17 cellular contexts compared by ENCODE assay signal in genomic region chr1:230922620-230923019, GRCh38. TPM values are rescaled to one million over a fixed set of nuclear protein-coding genes. Genes with fewer than 3 reads are reported as not detected.
DNase-seq lines count a peak whose midpoint lies in the region; ATAC-seq and TF ChIP-seq lines count a peak whose summit lies in the region.
"Had no signal": no experiment of that assay in that cellular context is flagged by ENCODE, and none has a peak within 500 bp of the region (broad histone marks: within the 10 kb centered on the region; RNA-seq: fewer than 3 reads in every experiment).

No MANE protein-coding gene starts in this region.

- no peaks in the 10 kb centered on the region for H3K79me2 ChIP-seq in Karpas-422 (ENCODE audit: low read length)

- peak; percentile 42 for TF ChIP-seq CTCF in brain microvascular endothelial cell (IDR thresholded peaks at IDR 0.05; ENCODE audit: low read depth, low read length, missing control alignments)

- no peaks in the 10 kb centered on the region for H4K20me1 ChIP-seq in Karpas-422 (ENCODE audit: insufficient read depth, low read depth, low read length)

- H3K27ac ChIP-seq in Karpas-422 (ENCODE audit: low read length) (no peak overlapping the region), brain microvascular endothelial cell (no peak overlapping the region)
- peak overlapping the region; percentile 3 for H3K27ac ChIP-seq in naive thymus-derived CD4-positive, alpha-beta T cell (ENCODE audit: low read depth, low read length)
- H3K27ac ChIP-seq: 22Rv1, GM23248 had no signal

- no peak for ATAC-seq in naive thymus-derived CD4-positive, alpha-beta T cell
- no peak for ATAC-seq in HG02678 (IDR thresholded peaks at IDR 0.05; ENCODE audit: unreplicated experiment)
- ATAC-seq: sciatic nerve had no signal

- no peak overlapping the region for H3K4me3 ChIP-seq in Karpas-422 (ENCODE audit: low read length)
- no peak overlapping the region for H3K4me3 ChIP-seq in brain microvascular endothelial cell (ENCODE audit: low read depth, low read length)
- no peak overlapping the region for H3K4me3 ChIP-seq in naive thymus-derived CD4-positive, alpha-beta T cell (ENCODE audit: low read length)
- H3K4me3 ChIP-seq: dorsolateral prefrontal cortex, GM23248 had no signal

- peaks cover 0 to 6% (median 0%) of the 10 kb centered on the region in 7 donors for H3K4me1 Mint-ChIP-seq in naive thymus-derived CD4-positive, alpha-beta T cell
- H3K4me1 Mint-ChIP-seq: activated B cell treated with CpG ODN at 0.5 μM for 24 hours, nephron progenitor cell had no signal

- H3K9me3 Mint-ChIP-seq in naive thymus-derived CD4-positive, alpha-beta T cell, result no peaks in the 10 kb centered on the region
- H3K9me3 Mint-ChIP-seq: activated B cell treated with CpG ODN at 0.5 μM for 24 hours, nephron progenitor cell had no signal

- no peak overlapping the region for H3K9ac ChIP-seq in Karpas-422 (ENCODE audit: low read length)
- H3K9ac ChIP-seq: GM23248 had no signal

- POLR2A ChIA-PET in naive thymus-derived CD4-positive, alpha-beta T cell (lab: Charles Lee), result no interaction called here

- H3K36me3 ChIP-seq in Karpas-422 (ENCODE audit: insufficient read depth, low read length) (peaks cover 16% of the 10 kb centered on the region; the same call in 1 of the 2 replicates), brain microvascular endothelial cell (replicated peaks) (peaks cover 2% of the 10 kb centered on the region)
- peaks cover 6 to 87% (median 20%) of the 10 kb centered on the region in 3 experiments for H3K36me3 ChIP-seq in naive thymus-derived CD4-positive, alpha-beta T cell (ENCODE audit: control insufficient read depth in 2 of 3, insufficient read depth in 3 of 3, low read length in 3 of 3)

- no peaks in the 10 kb centered on the region for H3K9me2 ChIP-seq in Karpas-422 (replicated peaks; ENCODE audit: insufficient read depth, low read length)

- DNase-seq in DMS53 (lab: John Stamatoyannopoulos, UW) (peak; percentile 9), DMS53 treated with DMSO at 0.1 percent for 48 hours (lab: John Stamatoyannopoulos, UW; ENCODE audit: unreplicated experiment) (no peak), Karpas-422 (peak; percentile 49), brain microvascular endothelial cell (no peak), putamen (ENCODE audit: low spot score) (no peak), GF-D8 (lab: John Stamatoyannopoulos, UW) (no peak)
- DNase-seq in naive thymus-derived CD4-positive, alpha-beta T cell, result no peak
- DNase-seq: activated B cell treated with CpG ODN at 0.5 μM for 24 hours; anterior cingulate cortex; dorsolateral prefrontal cortex; GM23248; nephron progenitor cell; stimulated activated CD4-positive, alpha-beta T cell treated with anti-CD3 and anti-CD28 coated beads, Interleukin-4, amount 100 ng/mL, for 24 hours; SW 1271 had no signal

- H3K36me3 Mint-ChIP-seq in naive thymus-derived CD4-positive, alpha-beta T cell, result peaks cover 9 to 56% (median 26%) of the 10 kb centered on the region in 5 donors

- H3K4me1 ChIP-seq in Karpas-422 (ENCODE audit: low read length), result no peaks in the 10 kb centered on the region
- H3K4me1 ChIP-seq in naive thymus-derived CD4-positive, alpha-beta T cell (ENCODE audit: control insufficient read depth in 2 of 2, insufficient read depth in 2 of 2, low read length in 2 of 2), result no peaks in the 10 kb centered on the region

- H3K27ac Mint-ChIP-seq in naive thymus-derived CD4-positive, alpha-beta T cell, result peak overlapping the region in 4 of 9 donors; percentile 7 to 76 (median 66)
- H3K27ac Mint-ChIP-seq: activated B cell treated with CpG ODN at 0.5 μM for 24 hours, nephron progenitor cell had no signal

- H2AFZ ChIP-seq in Karpas-422 (ENCODE audit: low read length), result no peak overlapping the region
- H2AFZ ChIP-seq: GM23248 had no signal

- no peaks in the 10 kb centered on the region for H3K27me3 Mint-ChIP-seq in naive thymus-derived CD4-positive, alpha-beta T cell
- H3K27me3 Mint-ChIP-seq: activated B cell treated with CpG ODN at 0.5 μM for 24 hours had no signal

- no peak overlapping the region for H3K4me2 ChIP-seq in Karpas-422 (ENCODE audit: low read depth, low read length, poor library complexity, severe bottlenecking)

- in situ Hi-C loops in brain microvascular endothelial cell (cut with HindIII; ENCODE audit: low pct_ligation_motif_present, low sequenced_read_pairs), result no loop called here

- H3K9me3 ChIP-seq in Karpas-422 (ENCODE audit: low read length), result no peaks in the 10 kb centered on the region
- H3K9me3 ChIP-seq in naive thymus-derived CD4-positive, alpha-beta T cell (ENCODE audit: control insufficient read depth in 2 of 3, low read length in 3 of 3), result no peaks in the 10 kb centered on the region

- H3K4me3 Mint-ChIP-seq in naive thymus-derived CD4-positive, alpha-beta T cell, result no peak overlapping the region
- H3K4me3 Mint-ChIP-seq: activated B cell treated with CpG ODN at 0.5 μM for 24 hours, nephron progenitor cell had no signal

- intact Hi-C loops in naive thymus-derived CD4-positive, alpha-beta T cell (cut with micrococcal nuclease), result loop anchor here in 1 of 2 donors (1.0 kb wide), 2 partner anchors 57 to 289 kb away; partner anchors contain the start of gene ARV1

- CTCF ChIA-PET in naive thymus-derived CD4-positive, alpha-beta T cell (lab: Charles Lee), result interaction anchor here (0.9 to 1.1 kb wide), 2 partner anchors 56 to 170 kb away, joined by 3 read pairs; partner anchors contain the start of genes ARV1 and TTC13

- H3K27me3 ChIP-seq in Karpas-422 (ENCODE audit: low read length) (no peaks in the 10 kb centered on the region), brain microvascular endothelial cell (replicated peaks) (no peaks in the 10 kb centered on the region)
- H3K27me3 ChIP-seq in naive thymus-derived CD4-positive, alpha-beta T cell (ENCODE audit: control insufficient read depth in 2 of 2, insufficient read depth in 2 of 2, low read length in 2 of 2), result no peaks in the 10 kb centered on the region
- H3K27me3 ChIP-seq: dorsolateral prefrontal cortex had no signal

RNA-seq across cellular contexts. Expression of gene C1orf198, which starts 54.3 kb away (rescaled TPM):
- total RNA-seq in Karpas-422 (2014; rRNA removed; shearing (Covaris generic); ENCODE audit: low replicate concordance), result 3.0 and 3.7 TPM in 2 replicates
- 1 to 10 TPM; 2.9 to 6.0 (median 3.7) TPM for total RNA-seq in naive thymus-derived CD4-positive, alpha-beta T cell
- polyA plus RNA-seq in naive thymus-derived CD4-positive, alpha-beta T cell, result 1 to 10 TPM; 6.3 to 8.1 TPM

RNA-seq across cellular contexts. Expression of gene TTC13, which starts 56.0 kb away (rescaled TPM):
- total RNA-seq in Karpas-422 (2014; rRNA removed; shearing (Covaris generic); ENCODE audit: low replicate concordance), result 11.2 and 14.0 TPM in 2 replicates
- 10 to 100 TPM; 31.8 to 54.6 (median 45.1) TPM for total RNA-seq in naive thymus-derived CD4-positive, alpha-beta T cell
- 10 to 100 TPM in 1 of 2 donors, 1 to 10 TPM in 1; 9.9 to 10.8 TPM for polyA plus RNA-seq in naive thymus-derived CD4-positive, alpha-beta T cell

RNA-seq across cellular contexts. Expression of gene ARV1, which starts 56.3 kb away (rescaled TPM):
- 23.7 and 35.1 TPM in 2 replicates for total RNA-seq in Karpas-422 (2014; rRNA removed; shearing (Covaris generic); ENCODE audit: low replicate concordance)
- 10 to 100 TPM in 3 of 5 experiments, 1 to 10 TPM in 2; 5.6 to 15.2 (median 11.5) TPM for total RNA-seq in naive thymus-derived CD4-positive, alpha-beta T cell
- 10 to 100 TPM; 32.6 to 35.8 TPM for polyA plus RNA-seq in naive thymus-derived CD4-positive, alpha-beta T cell

Comparison
In these comparisons a context has a peak if more than half of its experiments do, and no peak if none do; other contexts are left out.
1. DNase-seq: peak in DMS53 (single experiment) and Karpas-422 (single experiment); none in DMS53 treated with DMSO at 0.1 percent for 48 hours (single experiment), brain microvascular endothelial cell (single experiment), naive thymus-derived CD4-positive, alpha-beta T cell (0 of 9), putamen (single experiment) and GF-D8 (single experiment).